Comparison of ENCODE assay signal across 1 cellular context in the genomic region with DNA sequence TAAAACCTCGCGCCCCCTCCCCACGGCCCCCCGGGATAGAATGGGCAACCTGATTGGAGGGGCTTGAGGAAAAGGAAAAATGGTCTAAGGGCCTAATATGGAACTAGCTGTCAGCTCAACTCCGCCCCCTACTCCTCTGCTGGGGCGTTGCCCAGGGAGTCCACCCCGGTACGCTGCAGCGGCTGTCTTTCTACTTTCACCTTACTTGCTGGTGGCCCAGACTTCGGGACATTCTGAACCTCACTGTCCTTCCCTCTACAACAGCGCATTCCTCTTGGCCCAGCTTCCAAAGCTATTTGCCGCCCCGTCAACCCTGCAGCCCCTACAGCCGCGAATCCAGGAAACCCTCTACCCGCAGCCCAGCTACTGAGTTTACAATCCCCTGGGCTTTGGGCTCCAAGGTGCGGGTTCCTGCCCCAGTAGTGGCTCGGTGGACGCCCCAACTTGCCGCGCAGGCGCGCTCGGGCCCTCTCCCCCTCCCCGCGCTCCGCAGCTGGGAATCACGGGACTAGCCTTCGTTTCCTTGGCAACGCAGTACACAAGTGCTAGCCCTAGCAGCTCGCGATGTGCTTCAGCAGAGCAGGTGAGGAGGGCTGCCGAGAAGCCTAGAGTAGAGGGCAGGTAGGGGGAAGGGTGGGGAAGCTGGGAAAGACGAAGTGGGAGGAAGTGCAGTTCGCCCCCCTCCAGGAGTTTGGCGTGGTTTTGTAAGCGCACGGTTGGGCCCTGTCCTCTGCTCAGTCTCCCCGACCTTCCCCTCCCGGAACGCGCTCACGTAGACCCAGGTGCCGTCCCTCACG.
TF ChIP-seq lines count a peak whose summit lies in the region.

No MANE protein-coding gene starts in this region.

TF ChIP-seq in HEK293, 187 proteins besides CTCF, POLR2A, EP300 and RAD21 (continued from another document):
- TF ChIP-seq ZNF501 (tag by site-specific recombination; IDR thresholded peaks at IDR 0.05) (0 out of 2 replicates have a peak, but pooled peaks have one; percentile 55), ZNF37A (tag by site-specific recombination; IDR thresholded peaks at IDR 0.05) (no peak), ZNF624 (tag by site-specific recombination; IDR thresholded peaks at IDR 0.05) (no peak), SP2 (tag by site-specific recombination; IDR thresholded peaks at IDR 0.05) (peak; percentile 64), ZNF600 (tag by site-specific recombination; IDR thresholded peaks at IDR 0.05) (peak; percentile 80), ZNF341 (tag by site-specific recombination; IDR thresholded peaks at IDR 0.05; ENCODE audit: low read depth) (peak; percentile 70), ZBTB21 (tag by site-specific recombination; IDR thresholded peaks at IDR 0.05) (no peak), KLF1 (tag by site-specific recombination; IDR thresholded peaks at IDR 0.05) (peak; percentile 76), ZNF561 (tag by site-specific recombination; IDR thresholded peaks at IDR 0.05; ENCODE audit: borderline replicate concordance) (0 out of 2 replicates have a peak, but pooled peaks have one; percentile 19), ZBTB8A (tag by site-specific recombination; IDR thresholded peaks at IDR 0.05) (peak; percentile 45), ZNF335 (tag by site-specific recombination; conservative IDR thresholded peaks at IDR 0.05) (peak; percentile 70), TRIM28 (IDR thresholded peaks at IDR 0.05; ENCODE audit: borderline replicate concordance, low read length) (peak; percentile 45; the same call in 1 of the 2 replicates), ZNF174 (tag by site-specific recombination; IDR thresholded peaks at IDR 0.05) (no peak), KLF7 (tag by site-specific recombination; IDR thresholded peaks at IDR 0.05; ENCODE audit: borderline replicate concordance) (peak; percentile 83; the same call in 1 of the 2 replicates), ZBTB48 (tag by site-specific recombination; IDR thresholded peaks at IDR 0.05) (peak; percentile 49; the same call in 1 of the 2 replicates), KLF8 (tag by site-specific recombination; IDR thresholded peaks at IDR 0.05) (peak; percentile 31; the same call in 1 of the 2 replicates), SP3 (tag by site-specific recombination; IDR thresholded peaks at IDR 0.05) (peak; percentile 68), ZSCAN30 (tag by site-specific recombination; IDR thresholded peaks at IDR 0.05) (no peak), ZNF521 (tag by site-specific recombination; IDR thresholded peaks at IDR 0.05) (no peak), ZXDB (tag by site-specific recombination; IDR thresholded peaks at IDR 0.05) (peak; percentile 68; the same call in 1 of the 2 replicates), ZNF19 (tag by site-specific recombination; IDR thresholded peaks at IDR 0.05; ENCODE audit: low read depth) (no peak), ZBTB1 (tag by site-specific recombination; IDR thresholded peaks at IDR 0.05) (no peak), ZNF266 (tag by site-specific recombination; IDR thresholded peaks at IDR 0.05; ENCODE audit: low read depth) (no peak), ZNF132 (tag by site-specific recombination; IDR thresholded peaks at IDR 0.05; ENCODE audit: borderline replicate concordance) (no peak), ZBTB17 (tag by site-specific recombination; IDR thresholded peaks at IDR 0.05) (peak; percentile 57), ZNF394 (tag by site-specific recombination; IDR thresholded peaks at IDR 0.05; ENCODE audit: borderline replicate concordance) (no peak; the same call in 1 of the 2 replicates), ZEB2 (tag by site-specific recombination; IDR thresholded peaks at IDR 0.05) (peak; percentile 50; the same call in 1 of the 2 replicates), ZNF2 (tag by site-specific recombination; IDR thresholded peaks at IDR 0.05) (no peak), GLIS2 (tag by site-specific recombination; IDR thresholded peaks at IDR 0.05) (peak; percentile 83), ZNF510 (tag by site-specific recombination; IDR thresholded peaks at IDR 0.05; ENCODE audit: insufficient replicate concordance) (no peak)
- TF ChIP-seq, protein P1, sequence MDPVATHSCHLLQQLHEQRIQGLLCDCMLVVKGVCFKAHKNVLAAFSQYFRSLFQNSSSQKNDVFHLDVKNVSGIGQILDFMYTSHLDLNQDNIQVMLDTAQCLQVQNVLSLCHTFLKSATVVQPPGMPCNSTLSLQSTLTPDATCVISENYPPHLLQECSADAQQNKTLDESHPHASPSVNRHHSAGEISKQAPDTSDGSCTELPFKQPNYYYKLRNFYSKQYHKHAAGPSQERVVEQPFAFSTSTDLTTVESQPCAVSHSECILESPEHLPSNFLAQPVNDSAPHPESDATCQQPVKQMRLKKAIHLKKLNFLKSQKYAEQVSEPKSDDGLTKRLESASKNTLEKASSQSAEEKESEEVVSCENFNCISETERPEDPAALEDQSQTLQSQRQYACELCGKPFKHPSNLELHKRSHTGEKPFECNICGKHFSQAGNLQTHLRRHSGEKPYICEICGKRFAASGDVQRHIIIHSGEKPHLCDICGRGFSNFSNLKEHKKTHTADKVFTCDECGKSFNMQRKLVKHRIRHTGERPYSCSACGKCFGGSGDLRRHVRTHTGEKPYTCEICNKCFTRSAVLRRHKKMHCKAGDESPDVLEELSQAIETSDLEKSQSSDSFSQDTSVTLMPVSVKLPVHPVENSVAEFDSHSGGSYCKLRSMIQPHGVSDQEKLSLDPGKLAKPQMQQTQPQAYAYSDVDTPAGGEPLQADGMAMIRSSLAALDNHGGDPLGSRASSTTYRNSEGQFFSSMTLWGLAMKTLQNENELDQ (tag by site-specific recombination; IDR thresholded peaks at IDR 0.05; ENCODE audit: low read depth) = no peak
- TF ChIP-seq, protein P2, sequence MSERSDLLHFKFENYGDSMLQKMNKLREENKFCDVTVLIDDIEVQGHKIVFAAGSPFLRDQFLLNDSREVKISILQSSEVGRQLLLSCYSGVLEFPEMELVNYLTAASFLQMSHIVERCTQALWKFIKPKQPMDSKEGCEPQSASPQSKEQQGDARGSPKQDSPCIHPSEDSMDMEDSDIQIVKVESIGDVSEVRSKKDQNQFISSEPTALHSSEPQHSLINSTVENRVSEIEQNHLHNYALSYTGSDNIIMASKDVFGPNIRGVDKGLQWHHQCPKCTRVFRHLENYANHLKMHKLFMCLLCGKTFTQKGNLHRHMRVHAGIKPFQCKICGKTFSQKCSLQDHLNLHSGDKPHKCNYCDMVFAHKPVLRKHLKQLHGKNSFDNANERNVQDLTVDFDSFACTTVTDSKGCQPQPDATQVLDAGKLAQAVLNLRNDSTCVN (tag by site-specific recombination; optimal IDR thresholded peaks at IDR 0.05) = peak; percentile 32
- TF ChIP-seq, protein P3, sequence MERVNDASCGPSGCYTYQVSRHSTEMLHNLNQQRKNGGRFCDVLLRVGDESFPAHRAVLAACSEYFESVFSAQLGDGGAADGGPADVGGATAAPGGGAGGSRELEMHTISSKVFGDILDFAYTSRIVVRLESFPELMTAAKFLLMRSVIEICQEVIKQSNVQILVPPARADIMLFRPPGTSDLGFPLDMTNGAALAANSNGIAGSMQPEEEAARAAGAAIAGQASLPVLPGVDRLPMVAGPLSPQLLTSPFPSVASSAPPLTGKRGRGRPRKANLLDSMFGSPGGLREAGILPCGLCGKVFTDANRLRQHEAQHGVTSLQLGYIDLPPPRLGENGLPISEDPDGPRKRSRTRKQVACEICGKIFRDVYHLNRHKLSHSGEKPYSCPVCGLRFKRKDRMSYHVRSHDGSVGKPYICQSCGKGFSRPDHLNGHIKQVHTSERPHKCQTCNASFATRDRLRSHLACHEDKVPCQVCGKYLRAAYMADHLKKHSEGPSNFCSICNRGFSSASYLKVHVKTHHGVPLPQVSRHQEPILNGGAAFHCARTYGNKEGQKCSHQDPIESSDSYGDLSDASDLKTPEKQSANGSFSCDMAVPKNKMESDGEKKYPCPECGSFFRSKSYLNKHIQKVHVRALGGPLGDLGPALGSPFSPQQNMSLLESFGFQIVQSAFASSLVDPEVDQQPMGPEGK (tag by site-specific recombination; IDR thresholded peaks at IDR 0.05) = peak; percentile 74
- TF ChIP-seq, protein P4, sequence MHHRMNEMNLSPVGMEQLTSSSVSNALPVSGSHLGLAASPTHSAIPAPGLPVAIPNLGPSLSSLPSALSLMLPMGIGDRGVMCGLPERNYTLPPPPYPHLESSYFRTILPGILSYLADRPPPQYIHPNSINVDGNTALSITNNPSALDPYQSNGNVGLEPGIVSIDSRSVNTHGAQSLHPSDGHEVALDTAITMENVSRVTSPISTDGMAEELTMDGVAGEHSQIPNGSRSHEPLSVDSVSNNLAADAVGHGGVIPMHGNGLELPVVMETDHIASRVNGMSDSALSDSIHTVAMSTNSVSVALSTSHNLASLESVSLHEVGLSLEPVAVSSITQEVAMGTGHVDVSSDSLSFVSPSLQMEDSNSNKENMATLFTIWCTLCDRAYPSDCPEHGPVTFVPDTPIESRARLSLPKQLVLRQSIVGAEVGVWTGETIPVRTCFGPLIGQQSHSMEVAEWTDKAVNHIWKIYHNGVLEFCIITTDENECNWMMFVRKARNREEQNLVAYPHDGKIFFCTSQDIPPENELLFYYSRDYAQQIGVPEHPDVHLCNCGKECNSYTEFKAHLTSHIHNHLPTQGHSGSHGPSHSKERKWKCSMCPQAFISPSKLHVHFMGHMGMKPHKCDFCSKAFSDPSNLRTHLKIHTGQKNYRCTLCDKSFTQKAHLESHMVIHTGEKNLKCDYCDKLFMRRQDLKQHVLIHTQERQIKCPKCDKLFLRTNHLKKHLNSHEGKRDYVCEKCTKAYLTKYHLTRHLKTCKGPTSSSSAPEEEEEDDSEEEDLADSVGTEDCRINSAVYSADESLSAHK (tag by site-specific recombination; IDR thresholded peaks at IDR 0.05) = no peak
- TF ChIP-seq, protein P5, sequence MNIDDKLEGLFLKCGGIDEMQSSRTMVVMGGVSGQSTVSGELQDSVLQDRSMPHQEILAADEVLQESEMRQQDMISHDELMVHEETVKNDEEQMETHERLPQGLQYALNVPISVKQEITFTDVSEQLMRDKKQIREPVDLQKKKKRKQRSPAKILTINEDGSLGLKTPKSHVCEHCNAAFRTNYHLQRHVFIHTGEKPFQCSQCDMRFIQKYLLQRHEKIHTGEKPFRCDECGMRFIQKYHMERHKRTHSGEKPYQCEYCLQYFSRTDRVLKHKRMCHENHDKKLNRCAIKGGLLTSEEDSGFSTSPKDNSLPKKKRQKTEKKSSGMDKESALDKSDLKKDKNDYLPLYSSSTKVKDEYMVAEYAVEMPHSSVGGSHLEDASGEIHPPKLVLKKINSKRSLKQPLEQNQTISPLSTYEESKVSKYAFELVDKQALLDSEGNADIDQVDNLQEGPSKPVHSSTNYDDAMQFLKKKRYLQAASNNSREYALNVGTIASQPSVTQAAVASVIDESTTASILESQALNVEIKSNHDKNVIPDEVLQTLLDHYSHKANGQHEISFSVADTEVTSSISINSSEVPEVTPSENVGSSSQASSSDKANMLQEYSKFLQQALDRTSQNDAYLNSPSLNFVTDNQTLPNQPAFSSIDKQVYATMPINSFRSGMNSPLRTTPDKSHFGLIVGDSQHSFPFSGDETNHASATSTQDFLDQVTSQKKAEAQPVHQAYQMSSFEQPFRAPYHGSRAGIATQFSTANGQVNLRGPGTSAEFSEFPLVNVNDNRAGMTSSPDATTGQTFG (tag by site-specific recombination; IDR thresholded peaks at IDR 0.05; ENCODE audit: borderline replicate concordance) = no peak
- TF ChIP-seq, protein P6, sequence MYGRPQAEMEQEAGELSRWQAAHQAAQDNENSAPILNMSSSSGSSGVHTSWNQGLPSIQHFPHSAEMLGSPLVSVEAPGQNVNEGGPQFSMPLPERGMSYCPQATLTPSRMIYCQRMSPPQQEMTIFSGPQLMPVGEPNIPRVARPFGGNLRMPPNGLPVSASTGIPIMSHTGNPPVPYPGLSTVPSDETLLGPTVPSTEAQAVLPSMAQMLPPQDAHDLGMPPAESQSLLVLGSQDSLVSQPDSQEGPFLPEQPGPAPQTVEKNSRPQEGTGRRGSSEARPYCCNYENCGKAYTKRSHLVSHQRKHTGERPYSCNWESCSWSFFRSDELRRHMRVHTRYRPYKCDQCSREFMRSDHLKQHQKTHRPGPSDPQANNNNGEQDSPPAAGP (tag by site-specific recombination; IDR thresholded peaks at IDR 0.05) = no peak
- TF ChIP-seq, protein P7, sequence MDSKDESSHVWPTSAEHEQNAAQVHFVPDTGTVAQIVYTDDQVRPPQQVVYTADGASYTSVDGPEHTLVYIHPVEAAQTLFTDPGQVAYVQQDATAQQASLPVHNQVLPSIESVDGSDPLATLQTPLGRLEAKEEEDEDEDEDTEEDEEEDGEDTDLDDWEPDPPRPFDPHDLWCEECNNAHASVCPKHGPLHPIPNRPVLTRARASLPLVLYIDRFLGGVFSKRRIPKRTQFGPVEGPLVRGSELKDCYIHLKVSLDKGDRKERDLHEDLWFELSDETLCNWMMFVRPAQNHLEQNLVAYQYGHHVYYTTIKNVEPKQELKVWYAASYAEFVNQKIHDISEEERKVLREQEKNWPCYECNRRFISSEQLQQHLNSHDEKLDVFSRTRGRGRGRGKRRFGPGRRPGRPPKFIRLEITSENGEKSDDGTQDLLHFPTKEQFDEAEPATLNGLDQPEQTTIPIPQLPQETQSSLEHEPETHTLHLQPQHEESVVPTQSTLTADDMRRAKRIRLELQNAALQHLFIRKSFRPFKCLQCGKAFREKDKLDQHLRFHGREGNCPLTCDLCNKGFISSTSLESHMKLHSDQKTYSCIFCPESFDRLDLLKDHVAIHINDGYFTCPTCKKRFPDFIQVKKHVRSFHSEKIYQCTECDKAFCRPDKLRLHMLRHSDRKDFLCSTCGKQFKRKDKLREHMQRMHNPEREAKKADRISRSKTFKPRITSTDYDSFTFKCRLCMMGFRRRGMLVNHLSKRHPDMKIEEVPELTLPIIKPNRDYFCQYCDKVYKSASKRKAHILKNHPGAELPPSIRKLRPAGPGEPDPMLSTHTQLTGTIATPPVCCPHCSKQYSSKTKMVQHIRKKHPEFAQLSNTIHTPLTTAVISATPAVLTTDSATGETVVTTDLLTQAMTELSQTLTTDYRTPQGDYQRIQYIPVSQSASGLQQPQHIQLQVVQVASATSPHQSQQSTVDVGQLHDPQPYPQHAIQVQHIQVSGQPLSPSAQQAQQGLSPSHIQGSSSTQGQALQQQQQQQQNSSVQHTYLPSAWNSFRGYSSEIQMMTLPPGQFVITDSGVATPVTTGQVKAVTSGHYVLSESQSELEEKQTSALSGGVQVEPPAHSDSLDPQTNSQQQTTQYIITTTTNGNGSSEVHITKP (tag by site-specific recombination; IDR thresholded peaks at IDR 0.05) = peak; percentile 71
- TF ChIP-seq, protein P8, sequence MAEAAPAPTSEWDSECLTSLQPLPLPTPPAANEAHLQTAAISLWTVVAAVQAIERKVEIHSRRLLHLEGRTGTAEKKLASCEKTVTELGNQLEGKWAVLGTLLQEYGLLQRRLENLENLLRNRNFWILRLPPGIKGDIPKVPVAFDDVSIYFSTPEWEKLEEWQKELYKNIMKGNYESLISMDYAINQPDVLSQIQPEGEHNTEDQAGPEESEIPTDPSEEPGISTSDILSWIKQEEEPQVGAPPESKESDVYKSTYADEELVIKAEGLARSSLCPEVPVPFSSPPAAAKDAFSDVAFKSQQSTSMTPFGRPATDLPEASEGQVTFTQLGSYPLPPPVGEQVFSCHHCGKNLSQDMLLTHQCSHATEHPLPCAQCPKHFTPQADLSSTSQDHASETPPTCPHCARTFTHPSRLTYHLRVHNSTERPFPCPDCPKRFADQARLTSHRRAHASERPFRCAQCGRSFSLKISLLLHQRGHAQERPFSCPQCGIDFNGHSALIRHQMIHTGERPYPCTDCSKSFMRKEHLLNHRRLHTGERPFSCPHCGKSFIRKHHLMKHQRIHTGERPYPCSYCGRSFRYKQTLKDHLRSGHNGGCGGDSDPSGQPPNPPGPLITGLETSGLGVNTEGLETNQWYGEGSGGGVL (tag by site-specific recombination; IDR thresholded peaks at IDR 0.05) = 0 out of 2 replicates have a peak, but pooled peaks have one; percentile 21
